11 cellular contexts compared by ENCODE assay signal in the genomic region with DNA sequence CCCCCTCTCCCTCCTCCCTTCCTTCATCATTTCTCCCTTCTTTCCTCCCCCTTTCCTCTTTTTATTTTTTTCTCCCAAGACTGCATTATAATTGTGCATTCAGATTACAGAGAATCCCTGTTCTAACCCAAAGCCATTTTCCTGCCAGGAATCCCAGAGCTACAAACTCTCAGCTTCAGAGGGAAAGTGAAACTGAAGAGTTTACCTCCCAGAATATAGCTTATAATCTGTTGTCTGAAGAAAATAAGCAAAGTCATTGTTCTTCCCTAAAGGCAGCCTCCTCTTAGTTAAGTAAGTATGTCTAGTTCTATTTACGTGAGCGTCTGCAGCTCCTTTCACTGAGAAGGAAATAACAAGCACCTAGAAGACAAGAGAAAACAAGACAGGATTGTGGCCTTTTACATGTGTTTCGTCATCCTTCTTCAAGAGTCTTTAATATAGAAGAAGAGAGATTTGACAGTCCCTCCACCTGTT.
DNase-seq lines count a peak whose midpoint lies in the region; ATAC-seq and TF ChIP-seq lines count a peak whose summit lies in the region.
"Had no signal": no experiment of that assay in that cellular context is flagged by ENCODE, and none has a peak within 500 bp of the region (broad histone marks: within the 10 kb centered on the region; RNA-seq: fewer than 3 reads in every experiment).

No MANE protein-coding gene starts in this region.

- ATAC-seq in stimulated activated memory B cell treated with anti-CD40 and anti-IgM and Interleukin-4, amounts not matched to agents 10 μg/mL and 1 μg/mL and 100 μg/mL, for 72 hours, result no peak

- H3K27ac Mint-ChIP-seq in activated CD4-positive, alpha-beta T cell treated with anti-CD3 and anti-CD28 coated beads, Interleukin-2, amount 10 ng/mL, durations not matched to agents 7 days and 5 days, result peak overlapping the region; percentile 82
- peak overlapping the region; percentile 21 for H3K27ac Mint-ChIP-seq in stimulated activated memory B cell treated with anti-CD40 and anti-IgM and Interleukin-4, amounts not matched to agents 10 μg/mL and 1 μg/mL and 100 μg/mL, for 72 hours

- H3K27me3 Mint-ChIP-seq in activated CD4-positive, alpha-beta T cell treated with anti-CD3 and anti-CD28 coated beads, Interleukin-2, amount 10 ng/mL, durations not matched to agents 7 days and 5 days, result no peaks in the 10 kb centered on the region
- H3K27me3 Mint-ChIP-seq in stimulated activated memory B cell treated with anti-CD40 and anti-IgM and Interleukin-4, amounts not matched to agents 10 μg/mL and 1 μg/mL and 100 μg/mL, for 72 hours, result no peaks in the 10 kb centered on the region

- POLR2A ChIA-PET in activated CD4-positive, alpha-beta T cell treated with anti-CD3 and anti-CD28 coated beads, Interleukin-2, amount 10 ng/mL, durations not matched to agents 7 days and 5 days (lab: Charles Lee), result interaction anchor here (0.6 kb wide), 2 partner anchors 19 to 245 kb away, joined by 3 read pairs; no protein-coding TSS in a partner anchor

- H3K4me3 ChIP-seq in fibroblast of mammary gland (ENCODE audit: control insufficient read depth, low read depth, low read length), result no peak overlapping the region

- peak overlapping the region; percentile 52 for H3K4me3 Mint-ChIP-seq in activated CD4-positive, alpha-beta T cell treated with anti-CD3 and anti-CD28 coated beads, Interleukin-2, amount 10 ng/mL, durations not matched to agents 7 days and 5 days
- no peak overlapping the region for H3K4me3 Mint-ChIP-seq in stimulated activated memory B cell treated with anti-CD40 and anti-IgM and Interleukin-4, amounts not matched to agents 10 μg/mL and 1 μg/mL and 100 μg/mL, for 72 hours

- peaks cover 4% of the 10 kb centered on the region for H3K9me3 Mint-ChIP-seq in activated CD4-positive, alpha-beta T cell treated with anti-CD3 and anti-CD28 coated beads, Interleukin-2, amount 10 ng/mL, durations not matched to agents 7 days and 5 days
- H3K9me3 Mint-ChIP-seq in stimulated activated memory B cell treated with anti-CD40 and anti-IgM and Interleukin-4, amounts not matched to agents 10 μg/mL and 1 μg/mL and 100 μg/mL, for 72 hours, result no peaks in the 10 kb centered on the region

- in situ Hi-C loops in SK-MEL-5 (cut with HindIII; ENCODE audit: low pct_unique_long_range_greater_than_20kb, low sequenced_read_pairs), result no loop called here

- CTCF ChIA-PET in activated CD4-positive, alpha-beta T cell treated with anti-CD3 and anti-CD28 coated beads, Interleukin-2, amount 10 ng/mL, durations not matched to agents 7 days and 5 days (lab: Charles Lee), result interaction anchor here (0.7 kb wide), 1 partner anchor 276 kb away, joined by 3 read pairs; no protein-coding TSS in a partner anchor

- TF ChIP-seq CTCF in fibroblast of mammary gland (conservative IDR thresholded peaks at IDR 0.05; ENCODE audit: control insufficient read depth, insufficient read depth, low read depth, low read length), result no peak

- no peak for DNase-seq in activated CD4-positive, alpha-beta T cell treated with anti-CD3 and anti-CD28 coated beads, Interleukin-2, amount 10 ng/mL, durations not matched to agents 7 days and 5 days
- no peak for DNase-seq in activated CD4-positive, alpha-beta T cell treated with anti-CD3 and anti-CD28 coated beads, Interleukin-2, amount 50 U/mL, for 4 hours
- DNase-seq in SK-MEL-5 (ENCODE audit: low read depth, low spot score) (peak; percentile 31), fibroblast of mammary gland (ENCODE audit: low read depth) (peak; percentile 10), OCI-M2 (lab: John Stamatoyannopoulos, UW; ENCODE audit: unreplicated experiment) (no peak), Ammon's horn (ENCODE audit: low spot score) (no peak), midbrain (lab: John Stamatoyannopoulos, UW) (no peak)
- DNase-seq: effector memory CD4-positive, alpha-beta T cell; NCI-H774; stimulated activated CD4-positive, alpha-beta T cell treated with anti-CD3 and anti-CD28 coated beads, Interleukin-2, amount 100 ng/mL, for 24 hours had no signal

- peaks cover 13% of the 10 kb centered on the region for H3K4me1 Mint-ChIP-seq in activated CD4-positive, alpha-beta T cell treated with anti-CD3 and anti-CD28 coated beads, Interleukin-2, amount 10 ng/mL, durations not matched to agents 7 days and 5 days
- H3K4me1 Mint-ChIP-seq in stimulated activated memory B cell treated with anti-CD40 and anti-IgM and Interleukin-4, amounts not matched to agents 10 μg/mL and 1 μg/mL and 100 μg/mL, for 72 hours, result peaks cover 29% of the 10 kb centered on the region

- H3K36me3 Mint-ChIP-seq in activated CD4-positive, alpha-beta T cell treated with anti-CD3 and anti-CD28 coated beads, Interleukin-2, amount 10 ng/mL, durations not matched to agents 7 days and 5 days (ENCODE audit: low read depth), result peaks cover 1% of the 10 kb centered on the region
- no peaks in the 10 kb centered on the region for H3K36me3 Mint-ChIP-seq in stimulated activated memory B cell treated with anti-CD40 and anti-IgM and Interleukin-4, amounts not matched to agents 10 μg/mL and 1 μg/mL and 100 μg/mL, for 72 hours

Comparison
In these comparisons a context has a peak if more than half of its experiments do, and no peak if none do; other contexts are left out.
1. DNase-seq: peak in SK-MEL-5 (single experiment) and fibroblast of mammary gland (single experiment); none in activated CD4-positive, alpha-beta T cell treated with anti-CD3 and anti-CD28 coated beads, Interleukin-2, amount 10 ng/mL, durations not matched to agents 7 days and 5 days (single experiment), activated CD4-positive, alpha-beta T cell treated with anti-CD3 and anti-CD28 coated beads, Interleukin-2, amount 50 U/mL, for 4 hours (0 of 2), OCI-M2 (single experiment), Ammon's horn (single experiment) and midbrain (single experiment).